In genomic region chr12:8914716-8915526, GRCh38 we compare ENCODE assay signal across 1 cellular context.
A peak's percentile ranks its signal among the peaks of the same experiment; 100 is the strongest.
TF ChIP-seq lines count a peak whose summit lies in the region.

No MANE protein-coding gene starts in this region.

TF ChIP-seq in HEK293, 187 proteins besides CTCF, POLR2A, EP300 and RAD21 (continued from another document and continues in another):
- TF ChIP-seq ZNF776 (tag by site-specific recombination; IDR thresholded peaks at IDR 0.05; ENCODE audit: borderline replicate concordance) = no peak
- no peak for TF ChIP-seq ZNF529 (tag by site-specific recombination; IDR thresholded peaks at IDR 0.05; ENCODE audit: insufficient replicate concordance)
- no peak for TF ChIP-seq PRDM1 (tag by site-specific recombination; IDR thresholded peaks at IDR 0.05)
- TF ChIP-seq ZSCAN23 (tag by site-specific recombination; IDR thresholded peaks at IDR 0.05) = no peak
- TF ChIP-seq GLIS2 (tag by site-specific recombination; IDR thresholded peaks at IDR 0.05) = peak; percentile 76
- TF ChIP-seq ZNF202 (tag by site-specific recombination; IDR thresholded peaks at IDR 0.05; ENCODE audit: borderline replicate concordance) = no peak
- no peak for TF ChIP-seq ZNF510 (tag by site-specific recombination; IDR thresholded peaks at IDR 0.05; ENCODE audit: insufficient replicate concordance)
- no peak for TF ChIP-seq ZNF626 (tag by site-specific recombination; IDR thresholded peaks at IDR 0.05)
- TF ChIP-seq KLF1 (tag by site-specific recombination; IDR thresholded peaks at IDR 0.05) = peak; percentile 50; the same call in 1 of the 2 replicates
- TF ChIP-seq ZEB2 (tag by site-specific recombination; IDR thresholded peaks at IDR 0.05) = peak; percentile 17; the same call in 1 of the 2 replicates
- no peak for TF ChIP-seq SALL2 (tag by site-specific recombination; IDR thresholded peaks at IDR 0.05; ENCODE audit: borderline replicate concordance)
- no peak for TF ChIP-seq ZNF544 (tag by site-specific recombination; IDR thresholded peaks at IDR 0.05)
- peak; percentile 86 for TF ChIP-seq ZNF600 (tag by site-specific recombination; IDR thresholded peaks at IDR 0.05)
- TF ChIP-seq SP2 (tag by site-specific recombination; IDR thresholded peaks at IDR 0.05) = peak; percentile 72
- TF ChIP-seq ZNF660 (tag by site-specific recombination; IDR thresholded peaks at IDR 0.05) = no peak
- TF ChIP-seq ZSCAN5A (tag by site-specific recombination; IDR thresholded peaks at IDR 0.05) = no peak
- TF ChIP-seq ZNF580 (tag by site-specific recombination; IDR thresholded peaks at IDR 0.05) = 0 out of 2 replicates have a peak, but pooled peaks have one; percentile 38
- no peak for TF ChIP-seq YY1 (tag by site-specific recombination; IDR thresholded peaks at IDR 0.05)
- TF ChIP-seq ZNF792 (tag by site-specific recombination; IDR thresholded peaks at IDR 0.05) = no peak
- TF ChIP-seq ZNF2 (tag by site-specific recombination; IDR thresholded peaks at IDR 0.05) = no peak; the same call in 1 of the 2 replicates
- no peak for TF ChIP-seq ZNF114 (tag by site-specific recombination; IDR thresholded peaks at IDR 0.05)
- no peak for TF ChIP-seq ZNF362 (tag by site-specific recombination; IDR thresholded peaks at IDR 0.05)
- TF ChIP-seq ZNF280D (tag by site-specific recombination; IDR thresholded peaks at IDR 0.05) = no peak
- no peak for TF ChIP-seq ZNF654 (tag by site-specific recombination; IDR thresholded peaks at IDR 0.05; ENCODE audit: low read depth)
- TF ChIP-seq ELK4 (IDR thresholded peaks at IDR 0.05; ENCODE audit: borderline replicate concordance, low read depth, low read length) = no peak
- no peak for TF ChIP-seq ZNF19 (tag by site-specific recombination; IDR thresholded peaks at IDR 0.05; ENCODE audit: low read depth)
- TF ChIP-seq GLIS1 (tag by site-specific recombination; IDR thresholded peaks at IDR 0.05) = peak; percentile 62
- no peak for TF ChIP-seq ZNF558 (tag by site-specific recombination; IDR thresholded peaks at IDR 0.05)
- no peak for TF ChIP-seq MYNN (tag by site-specific recombination; IDR thresholded peaks at IDR 0.05; ENCODE audit: borderline replicate concordance)
- TF ChIP-seq BCL11A (tag by site-specific recombination; IDR thresholded peaks at IDR 0.05; ENCODE audit: low read depth) = no peak
- TF ChIP-seq ZNF16 (tag by site-specific recombination; IDR thresholded peaks at IDR 0.05; ENCODE audit: low read depth) = no peak
- TF ChIP-seq ZBTB11 (tag by site-specific recombination; conservative IDR thresholded peaks at IDR 0.05; ENCODE audit: low read depth) = peak; percentile 93
- TF ChIP-seq ZNF335 (tag by site-specific recombination; conservative IDR thresholded peaks at IDR 0.05) = peak; percentile 99
- TF ChIP-seq GLI4 (tag by site-specific recombination; IDR thresholded peaks at IDR 0.05) = no peak
- no peak for TF ChIP-seq ZNF148 (tag by site-specific recombination; IDR thresholded peaks at IDR 0.05; ENCODE audit: borderline replicate concordance)
- TF ChIP-seq ZSCAN16 (tag by site-specific recombination; IDR thresholded peaks at IDR 0.05) = no peak
- TF ChIP-seq ZNF10 (tag by site-specific recombination; IDR thresholded peaks at IDR 0.05) = no peak; the same call in 1 of the 2 replicates
- no peak for TF ChIP-seq ZNF610 (tag by site-specific recombination; IDR thresholded peaks at IDR 0.05; ENCODE audit: borderline replicate concordance)
- TF ChIP-seq ZNF23 (tag by site-specific recombination; IDR thresholded peaks at IDR 0.05; ENCODE audit: borderline replicate concordance) = no peak
- no peak for TF ChIP-seq RBAK (tag by site-specific recombination; IDR thresholded peaks at IDR 0.05)
- no peak for TF ChIP-seq GFI1B (tag by site-specific recombination; IDR thresholded peaks at IDR 0.05)
- TF ChIP-seq ZNF416 (tag by site-specific recombination; IDR thresholded peaks at IDR 0.05) = no peak
- TF ChIP-seq ZNF292 (tag by site-specific recombination; IDR thresholded peaks at IDR 0.05; ENCODE audit: borderline replicate concordance, low read depth) = no peak
- TF ChIP-seq ZNF132 (tag by site-specific recombination; IDR thresholded peaks at IDR 0.05; ENCODE audit: borderline replicate concordance) = no peak
- peak; percentile 38 for TF ChIP-seq ZIC2 (tag by site-specific recombination; IDR thresholded peaks at IDR 0.05)
- TF ChIP-seq ZNF248 (tag by site-specific recombination; IDR thresholded peaks at IDR 0.05) = no peak
- no peak for TF ChIP-seq ZXDB (tag by site-specific recombination; IDR thresholded peaks at IDR 0.05)
- TF ChIP-seq ZNF449 (tag by site-specific recombination; IDR thresholded peaks at IDR 0.05) = no peak
- TF ChIP-seq ZNF571 (tag by site-specific recombination; IDR thresholded peaks at IDR 0.05) = no peak
- TF ChIP-seq ATF2 (tag by site-specific recombination; IDR thresholded peaks at IDR 0.05; ENCODE audit: low read depth) = no peak
- no peak for TF ChIP-seq OSR2 (tag by site-specific recombination; IDR thresholded peaks at IDR 0.05)
- TF ChIP-seq FEZF1 (tag by site-specific recombination; IDR thresholded peaks at IDR 0.05) = peak; percentile 57
- peak; percentile 85 for TF ChIP-seq SP3 (tag by site-specific recombination; IDR thresholded peaks at IDR 0.05)
- peak; percentile 98 for TF ChIP-seq ZBTB17 (tag by site-specific recombination; IDR thresholded peaks at IDR 0.05)
- TF ChIP-seq ZNF596 (tag by site-specific recombination; IDR thresholded peaks at IDR 0.05) = no peak
- TF ChIP-seq ZNF24 (tag by site-specific recombination; IDR thresholded peaks at IDR 0.05) = no peak; the same call in 1 of the 2 replicates
- no peak for TF ChIP-seq ZNF138 (tag by site-specific recombination; IDR thresholded peaks at IDR 0.05; ENCODE audit: borderline replicate concordance)
- TF ChIP-seq ZNF157 (tag by site-specific recombination; IDR thresholded peaks at IDR 0.05) = no peak
- no peak for TF ChIP-seq MEIS1 (CRISPR knock-in tag; IDR thresholded peaks at IDR 0.05; ENCODE audit: borderline replicate concordance)
